Comparison of ENCODE assay signal across 8 cellular contexts in the genomic region with DNA sequence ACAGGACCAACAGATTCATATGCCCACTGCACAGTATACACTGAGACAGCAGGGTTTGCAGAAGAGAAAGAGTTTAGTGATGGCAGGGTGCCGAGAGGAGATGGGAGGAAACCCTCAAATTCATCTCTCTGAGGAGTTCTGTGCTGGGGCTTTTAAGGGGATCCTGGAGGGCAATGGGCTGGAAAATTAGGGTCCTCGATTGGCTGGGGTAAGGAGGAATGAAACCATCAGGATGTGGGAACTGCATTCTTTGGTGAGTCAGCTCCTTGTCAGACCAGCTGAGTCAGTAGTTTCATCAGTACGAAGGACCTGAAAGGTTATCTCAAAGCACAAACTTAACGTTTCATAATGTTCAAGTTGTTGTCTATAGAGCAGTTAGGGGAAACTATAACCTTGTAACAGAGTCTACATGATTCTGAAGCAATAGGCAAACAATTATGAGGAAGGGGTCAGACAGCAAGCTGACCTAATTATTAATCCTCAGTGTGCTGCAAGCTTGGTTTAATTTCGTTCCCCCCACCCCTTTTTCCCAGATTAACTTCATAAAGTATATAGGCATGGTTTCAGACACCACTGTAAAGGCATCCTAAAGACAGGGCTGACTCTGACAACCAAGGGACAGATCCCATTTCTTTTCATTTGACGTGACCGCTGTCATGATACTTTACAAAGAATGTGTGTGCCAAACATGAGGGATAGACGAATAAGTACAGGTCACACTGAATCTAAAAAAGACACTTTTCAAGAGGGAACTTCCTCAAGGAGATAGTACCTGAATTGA. TPM values are rescaled to one million over a fixed set of nuclear protein-coding genes. Genes with fewer than 3 reads are reported as not detected.
DNase-seq lines count a peak whose midpoint lies in the region; ATAC-seq and TF ChIP-seq lines count a peak whose summit lies in the region.

No MANE protein-coding gene starts in this region.

- peaks cover 33% of the 10 kb centered on the region for H3K79me2 ChIP-seq in ACC112 (ENCODE audit: control insufficient read depth, insufficient read depth, low read length, unreplicated experiment)

- H3K4me3 ChIP-seq in ACC112 (ENCODE audit: low read depth, low read length) (peak overlapping the region; percentile 95), WERI-Rb-1 (ENCODE audit: low read depth, low read length) (peak overlapping the region; percentile 83), iPS-18c (ENCODE audit: insufficient read depth, low read depth, low read length) (peak overlapping the region; percentile 54; the same call in 1 of the 2 replicates), subcutaneous abdominal adipose tissue (ENCODE audit: low read depth in 1 of 5, low read length in 5 of 5) (peak overlapping the region in 4 of 5 donors; percentile 76 to 99 (median 96))

- H3K27me3 ChIP-seq in ACC112 (ENCODE audit: insufficient read depth, low read length): no peaks in the 10 kb centered on the region
- H3K27me3 ChIP-seq in WERI-Rb-1 (ENCODE audit: insufficient read depth, low read depth, severe bottlenecking): no peaks in the 10 kb centered on the region
- peaks cover 0 to 5% (median 0%) of the 10 kb centered on the region in 5 donors for H3K27me3 ChIP-seq in subcutaneous abdominal adipose tissue (ENCODE audit: control insufficient read depth in 5 of 5, insufficient read depth in 4 of 5, low read length in 5 of 5)

- no peaks in the 10 kb centered on the region for H3K9me3 ChIP-seq in WERI-Rb-1 (ENCODE audit: severe bottlenecking)
- no peaks in the 10 kb centered on the region for H3K9me3 ChIP-seq in iPS-18c (ENCODE audit: control insufficient read depth, insufficient read depth, low read length)
- no peaks in the 10 kb centered on the region for H3K9me3 ChIP-seq in subcutaneous abdominal adipose tissue (ENCODE audit: control insufficient read depth in 5 of 5, low read length in 5 of 5)

- peak; percentile 72 for DNase-seq in HCEC 1CT
- no peak for DNase-seq in WERI-Rb-1
- no peak for DNase-seq in cerebellum (ENCODE audit: low spot score)

- 0 out of 2 replicates have a peak, but pooled peaks cover 3% of the 10 kb centered on the region for H3K36me3 ChIP-seq in ACC112 (ENCODE audit: insufficient read depth, low read length)
- peaks cover 14% of the 10 kb centered on the region for H3K36me3 ChIP-seq in WERI-Rb-1
- H3K36me3 ChIP-seq in subcutaneous abdominal adipose tissue (ENCODE audit: control insufficient read depth in 5 of 5, insufficient read depth in 5 of 5, low read length in 5 of 5): peaks cover 0 to 3% (median 0%) of the 10 kb centered on the region in 5 donors

- ATAC-seq in HG03442 (IDR thresholded peaks at IDR 0.05; ENCODE audit: unreplicated experiment): no peak
- no peak for ATAC-seq in HG02973 (IDR thresholded peaks at IDR 0.05; ENCODE audit: unreplicated experiment)

- H3K9ac ChIP-seq in subcutaneous abdominal adipose tissue (ENCODE audit: low read length in 5 of 5): no peak overlapping the region

- no peak for TF ChIP-seq CTCF in WERI-Rb-1 (IDR thresholded peaks at IDR 0.05; ENCODE audit: low read depth, low read length)

- peak overlapping the region; percentile 83 for H2AFZ ChIP-seq in ACC112 (ENCODE audit: low read length, unreplicated experiment)

- peak overlapping the region; percentile 91 for H3K27ac ChIP-seq in ACC112 (ENCODE audit: low read depth, low read length)
- H3K27ac ChIP-seq in WERI-Rb-1: no peak overlapping the region
- no peak overlapping the region for H3K27ac ChIP-seq in subcutaneous abdominal adipose tissue (ENCODE audit: low read depth, low read length)

- H3K4me1 ChIP-seq in ACC112 (ENCODE audit: control insufficient read depth, insufficient read depth, low read length, unreplicated experiment) (peaks cover 27% of the 10 kb centered on the region), subcutaneous abdominal adipose tissue (ENCODE audit: control insufficient read depth in 5 of 5, insufficient read depth in 5 of 5, low read length in 5 of 5) (peaks cover 8 to 31% (median 21%) of the 10 kb centered on the region in 5 donors)

RNA-seq across cellular contexts. Expression of a gene that starts 1.5 kb away (rescaled TPM):
- total RNA-seq in cerebellum: 140 TPM

RNA-seq across cellular contexts. Expression of a gene that starts 52.9 kb away (rescaled TPM):
- 380 TPM for total RNA-seq in cerebellum
